18 cellular contexts compared by ENCODE assay signal in the genomic region with DNA sequence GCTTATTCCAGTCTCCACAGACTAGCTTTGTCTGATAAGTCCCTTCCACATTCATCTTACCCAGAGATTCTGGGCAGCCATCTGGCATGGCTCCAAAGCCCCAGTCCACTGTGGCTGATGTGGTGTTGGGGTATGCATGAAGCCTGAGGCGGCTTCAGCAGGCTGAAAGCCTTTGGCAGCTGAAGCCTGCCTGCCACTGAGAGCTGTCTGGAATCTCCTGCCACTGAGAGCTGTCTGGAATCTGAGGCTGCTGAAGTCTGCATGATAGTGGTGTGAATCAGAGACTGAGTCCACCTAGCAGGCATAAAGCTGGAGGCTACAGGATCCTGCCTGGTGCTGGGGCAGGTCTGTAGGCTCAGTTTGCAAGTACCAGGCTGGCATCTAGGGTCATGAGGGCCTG.
DNase-seq lines count a peak whose midpoint lies in the region; ATAC-seq, FAIRE-seq and TF ChIP-seq lines count a peak whose summit lies in the region.
"Had no signal": no experiment of that assay in that cellular context is flagged by ENCODE, and none has a peak within 500 bp of the region (broad histone marks: within the 10 kb centered on the region; RNA-seq: fewer than 3 reads in every experiment).

No MANE protein-coding gene starts in this region.

- FAIRE-seq in astrocyte (lab: Jason Lieb, UNC) (peak; percentile 76), kidney (lab: Jason Lieb, UNC) (no peak)
- FAIRE-seq: HepG2, islet of Langerhans had no signal

- H3K27ac Mint-ChIP-seq in HFFc6 (no peak overlapping the region), astrocyte (ENCODE audit: unreplicated experiment) (peak overlapping the region; percentile 89)
- H3K27ac Mint-ChIP-seq in CD8-positive, alpha-beta T cell, result no peak overlapping the region
- H3K27ac Mint-ChIP-seq: brain; stimulated activated effector memory CD8-positive, alpha-beta T cell treated with anti-CD3 and anti-CD28 coated beads, Interleukin-12 subunit alpha, Interleukin-12 subunit beta, amount 100 ng/mL, for 72 hours had no signal

- H3K36me3 Mint-ChIP-seq in HFFc6 (ENCODE audit: low read depth) (no peaks in the 10 kb centered on the region), astrocyte (ENCODE audit: low read depth, unreplicated experiment) (peaks cover 2% of the 10 kb centered on the region)
- no peaks in the 10 kb centered on the region for H3K36me3 Mint-ChIP-seq in CD8-positive, alpha-beta T cell
- H3K36me3 Mint-ChIP-seq: CD4-positive, CD25-positive, alpha-beta regulatory T cell; stimulated activated effector memory CD8-positive, alpha-beta T cell treated with anti-CD3 and anti-CD28 coated beads, Interleukin-12 subunit alpha, Interleukin-12 subunit beta, amount 100 ng/mL, for 72 hours had no signal

- no peak overlapping the region for H3K9ac ChIP-seq in astrocyte (ENCODE audit: low read length)
- no peak overlapping the region for H3K9ac ChIP-seq in kidney (ENCODE audit: low read length in 2 of 2)

- no peak for TF ChIP-seq CTCF in HFFc6 (IDR thresholded peaks at IDR 0.05)
- TF ChIP-seq CTCF in astrocyte (IDR thresholded peaks at IDR 0.05; ENCODE audit: insufficient read depth, low read depth, low read length), result no peak
- TF ChIP-seq CTCF in kidney (IDR thresholded peaks at IDR 0.05; ENCODE audit: borderline replicate concordance, extremely low read depth, insufficient read depth), result no peak
- TF ChIP-seq CTCF in coronary artery (IDR thresholded peaks at IDR 0.05), result no peak
- TF ChIP-seq CTCF in CD8-positive, alpha-beta T cell (IDR thresholded peaks at IDR 0.05), result no peak

- CTCF ChIA-PET in CD8-positive, alpha-beta T cell (lab: Charles Lee), result no interaction called here

- H3K4me3 Mint-ChIP-seq in HFFc6, result no peak overlapping the region
- no peak overlapping the region for H3K4me3 Mint-ChIP-seq in astrocyte (ENCODE audit: unreplicated experiment)
- no peak overlapping the region for H3K4me3 Mint-ChIP-seq in CD8-positive, alpha-beta T cell
- H3K4me3 Mint-ChIP-seq: brain; CD4-positive, CD25-positive, alpha-beta regulatory T cell; stimulated activated effector memory CD8-positive, alpha-beta T cell treated with anti-CD3 and anti-CD28 coated beads, Interleukin-12 subunit alpha, Interleukin-12 subunit beta, amount 100 ng/mL, for 72 hours had no signal

- no peaks in the 10 kb centered on the region for H3K9me3 ChIP-seq in astrocyte (ENCODE audit: insufficient read depth, low read depth, low read length)
- no peaks in the 10 kb centered on the region for H3K9me3 ChIP-seq in kidney (ENCODE audit: control insufficient read depth in 1 of 2, low read length in 2 of 2)
- H3K9me3 ChIP-seq in CD8-positive, alpha-beta T cell (ENCODE audit: low read length), result no peaks in the 10 kb centered on the region
- H3K9me3 ChIP-seq: neutrophil, Peyer's patch had no signal

- peaks cover 13% of the 10 kb centered on the region for H3K4me1 ChIP-seq in astrocyte (ENCODE audit: insufficient read depth, low read length)
- H3K4me1 ChIP-seq in kidney (ENCODE audit: control insufficient read depth in 1 of 2, insufficient read depth in 1 of 2, low read depth in 1 of 2, low read length in 2 of 2), result no peaks in the 10 kb centered on the region
- H3K4me1 ChIP-seq in CD8-positive, alpha-beta T cell (ENCODE audit: insufficient read depth, low read length), result no peaks in the 10 kb centered on the region
- H3K4me1 ChIP-seq: Peyer's patch had no signal

- DNase-seq in AG08396 (ENCODE audit: low spot score) (peak; percentile 5), HFFc6 (peak; percentile 13), astrocyte (ENCODE audit: low read depth) (peak; percentile 80), kidney (peak; percentile 26), coronary artery (ENCODE audit: low spot score) (no peak), NCI-H524 treated with DMSO at 0.1 percent for 48 hours (lab: John Stamatoyannopoulos, UW) (no peak)
- no peak for DNase-seq in CD8-positive, alpha-beta T cell
- DNase-seq: CD4-positive, CD25-positive, alpha-beta regulatory T cell; NCI-H187 treated with DMSO at 0.1 percent for 48 hours; Peyer's patch; stimulated activated CD4-positive, alpha-beta T cell treated with anti-CD3 and anti-CD28 coated beads, Interleukin-1b, Interleukin-23, amount 100 ng/mL, for 48 hours had no signal

- H3K4me1 Mint-ChIP-seq in HFFc6 (ENCODE audit: low read depth) (peaks cover 16% of the 10 kb centered on the region; the same call in 1 of the 2 replicates), astrocyte (ENCODE audit: low read depth, unreplicated experiment) (peaks cover 38% of the 10 kb centered on the region)
- H3K4me1 Mint-ChIP-seq in CD8-positive, alpha-beta T cell (ENCODE audit: low read depth), result no peaks in the 10 kb centered on the region
- H3K4me1 Mint-ChIP-seq: brain; CD4-positive, CD25-positive, alpha-beta regulatory T cell; stimulated activated effector memory CD8-positive, alpha-beta T cell treated with anti-CD3 and anti-CD28 coated beads, Interleukin-12 subunit alpha, Interleukin-12 subunit beta, amount 100 ng/mL, for 72 hours had no signal

- H4K20me1 ChIP-seq in astrocyte (ENCODE audit: insufficient read depth, low read length), result no peaks in the 10 kb centered on the region

- H3K27ac ChIP-seq in astrocyte (ENCODE audit: low read depth, low read length) (peak overlapping the region; percentile 19), kidney (ENCODE audit: low read depth in 2 of 2, low read length in 2 of 2) (no peak overlapping the region), coronary artery (no peak overlapping the region)
- H3K27ac ChIP-seq in CD8-positive, alpha-beta T cell (ENCODE audit: low read depth, low read length), result no peak overlapping the region
- H3K27ac ChIP-seq: neutrophil, Peyer's patch had no signal

- POLR2A ChIA-PET in CD8-positive, alpha-beta T cell (lab: Charles Lee), result no interaction called here

- peaks cover 15% of the 10 kb centered on the region for H3K9me3 Mint-ChIP-seq in HFFc6
- peaks cover 2% of the 10 kb centered on the region for H3K9me3 Mint-ChIP-seq in astrocyte (ENCODE audit: unreplicated experiment)
- H3K9me3 Mint-ChIP-seq in CD8-positive, alpha-beta T cell, result peaks cover 9% of the 10 kb centered on the region

- H3K4me3 ChIP-seq in astrocyte (ENCODE audit: insufficient read depth, low read depth, low read length) (no peak overlapping the region), kidney (ENCODE audit: low read length in 2 of 2) (no peak overlapping the region), coronary artery (no peak overlapping the region)
- H3K4me3 ChIP-seq in CD8-positive, alpha-beta T cell (ENCODE audit: low read depth, low read length), result no peak overlapping the region
- H3K4me3 ChIP-seq: Peyer's patch had no signal

- H2AFZ ChIP-seq in astrocyte (ENCODE audit: low read depth, low read length), result no peak overlapping the region

- peak overlapping the region; percentile 40 for H3K4me2 ChIP-seq in astrocyte (ENCODE audit: low read length)

- H3K79me2 ChIP-seq in astrocyte (ENCODE audit: insufficient read depth, low read length), result no peaks in the 10 kb centered on the region

- no peak for ATAC-seq in HG03469 (IDR thresholded peaks at IDR 0.05; ENCODE audit: unreplicated experiment)
- ATAC-seq in CD8-positive, alpha-beta T cell, result no peak
- ATAC-seq: esophagus mucosa; HepG2; stimulated activated effector memory CD8-positive, alpha-beta T cell treated with anti-CD3 and anti-CD28 coated beads, Interleukin-12 subunit alpha, Interleukin-12 subunit beta, amount 100 ng/mL, for 72 hours had no signal

- intact Hi-C loops in kidney (cut with DNase I), result no loop called here
- intact Hi-C loops in CD8-positive, alpha-beta T cell (cut with DNase I, micrococcal nuclease), result no loop called here

- H3K27me3 ChIP-seq in astrocyte (ENCODE audit: insufficient read depth, low read length), result no peaks in the 10 kb centered on the region
- no peaks in the 10 kb centered on the region for H3K27me3 ChIP-seq in CD8-positive, alpha-beta T cell (ENCODE audit: insufficient read depth, low read length)
- H3K27me3 ChIP-seq: neutrophil, Peyer's patch had no signal

- no peaks in the 10 kb centered on the region; the same call in 1 of the 2 replicates for H3K27me3 Mint-ChIP-seq in HFFc6 (ENCODE audit: insufficient read depth)
- H3K27me3 Mint-ChIP-seq in astrocyte (ENCODE audit: low read depth, unreplicated experiment), result no peaks in the 10 kb centered on the region
- no peaks in the 10 kb centered on the region for H3K27me3 Mint-ChIP-seq in CD8-positive, alpha-beta T cell (ENCODE audit: low read depth)
- H3K27me3 Mint-ChIP-seq: brain had no signal

- H3K36me3 ChIP-seq in astrocyte (ENCODE audit: insufficient read depth, low read length), result no peaks in the 10 kb centered on the region
- no peaks in the 10 kb centered on the region for H3K36me3 ChIP-seq in kidney (ENCODE audit: control insufficient read depth in 1 of 2, insufficient read depth in 2 of 2, low read length in 2 of 2)
- H3K36me3 ChIP-seq in CD8-positive, alpha-beta T cell (ENCODE audit: insufficient read depth, low read length), result no peaks in the 10 kb centered on the region
- H3K36me3 ChIP-seq: neutrophil, Peyer's patch had no signal

Comparison
In these comparisons a context has a peak if more than half of its experiments do, and no peak if none do; other contexts are left out.
1. DNase-seq: peak in AG08396 (single experiment), HFFc6 (single experiment), astrocyte (single experiment) and kidney (single experiment); none in coronary artery (single experiment), NCI-H524 treated with DMSO at 0.1 percent for 48 hours (single experiment) and CD8-positive, alpha-beta T cell (0 of 7).